Comparison of ENCODE assay signal across 11 cellular contexts in the genomic region with DNA sequence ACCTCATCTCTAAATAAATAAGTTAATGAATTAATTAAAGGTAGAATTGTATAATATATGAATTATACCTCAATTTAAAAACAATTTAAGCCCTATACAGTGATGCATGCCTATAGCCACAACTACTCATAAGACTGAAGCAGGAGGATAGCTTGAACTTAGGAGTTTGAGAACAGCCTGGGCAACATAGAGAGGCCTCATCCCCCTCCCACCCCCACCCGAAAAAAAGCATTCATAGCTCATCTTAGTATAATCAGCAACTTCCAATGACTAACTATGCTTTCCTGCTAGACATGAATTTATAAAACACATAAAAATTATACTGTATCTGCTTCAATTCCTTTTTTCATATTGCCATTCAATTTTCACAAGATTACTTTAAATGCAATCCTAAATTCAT. TPM values are rescaled to one million over a fixed set of nuclear protein-coding genes. Genes with fewer than 3 reads are reported as not detected.
DNase-seq lines count a peak whose midpoint lies in the region; ATAC-seq and TF ChIP-seq lines count a peak whose summit lies in the region.
"Had no signal": no experiment of that assay in that cellular context is flagged by ENCODE, and none has a peak within 500 bp of the region (broad histone marks: within the 10 kb centered on the region; RNA-seq: fewer than 3 reads in every experiment).

No MANE protein-coding gene starts in this region.

- peaks cover 56% of the 10 kb centered on the region for H3K36me3 Mint-ChIP-seq in activated T-cell treated with anti-CD3 and anti-CD28 coated beads, Interleukin-2, amount 50 U/mL, for 24 hours (ENCODE audit: low read depth)
- H3K36me3 Mint-ChIP-seq in T-cell (peaks cover 2% of the 10 kb centered on the region), glutamatergic neuron (ENCODE audit: unreplicated experiment) (no peaks in the 10 kb centered on the region)
- peaks cover 6 to 10% of the 10 kb centered on the region in 2 donors for H3K36me3 Mint-ChIP-seq in stimulated activated naive B cell treated with anti-CD40 and anti-IgM and Interleukin-4, amounts not matched to agents 10 μg/mL and 1 μg/mL and 100 μg/mL, for 72 hours

- H3K4me3 Mint-ChIP-seq in activated T-cell treated with anti-CD3 and anti-CD28 coated beads, Interleukin-2, amount 50 U/mL, for 24 hours = peak overlapping the region; percentile 100
- H3K4me3 Mint-ChIP-seq in T-cell (peak overlapping the region; percentile 95 to 100 (median 100)), glutamatergic neuron (ENCODE audit: unreplicated experiment) (peak overlapping the region; percentile 99)
- H3K4me3 Mint-ChIP-seq in stimulated activated naive B cell treated with anti-CD40 and anti-IgM and Interleukin-4, amounts not matched to agents 10 μg/mL and 1 μg/mL and 100 μg/mL, for 72 hours = peak overlapping the region; percentile 98 to 100

- peak overlapping the region; percentile 99 for H3K27ac Mint-ChIP-seq in activated T-cell treated with anti-CD3 and anti-CD28 coated beads, Interleukin-2, amount 50 U/mL, for 24 hours
- H3K27ac Mint-ChIP-seq in T-cell (no peak overlapping the region), glutamatergic neuron (ENCODE audit: unreplicated experiment) (no peak overlapping the region)
- no peak overlapping the region for H3K27ac Mint-ChIP-seq in stimulated activated naive B cell treated with anti-CD40 and anti-IgM and Interleukin-4, amounts not matched to agents 10 μg/mL and 1 μg/mL and 100 μg/mL, for 72 hours

- POLR2A ChIA-PET in T-cell (lab: Charles Lee) = interaction anchor here in 1 of 2 donors (0.6 kb wide), 2 partner anchors 199 to 764 kb away, joined by 4 to 7 read pairs; no protein-coding TSS in a partner anchor

- ATAC-seq in T-cell (replicated peaks in 1 of 4) = no peak
- ATAC-seq in stimulated activated naive B cell treated with anti-CD40 and anti-IgM and Interleukin-4, amounts not matched to agents 10 μg/mL and 1 μg/mL and 100 μg/mL, for 72 hours (replicated peaks) = no peak

- DNase-seq in activated T-cell treated with anti-CD3 and anti-CD28 coated beads, Interleukin-2, amount 50 U/mL, for 24 hours = no peak
- no peak for DNase-seq in activated T-cell treated with anti-CD3 and anti-CD28 coated beads, Interleukin-2, amount 50 U/mL, for 1 hour
- no peak for DNase-seq in T-cell
- no peak for DNase-seq in glutamatergic neuron
- DNase-seq in stimulated activated naive B cell treated with anti-CD40 and anti-IgM and Interleukin-4, amounts not matched to agents 10 μg/mL and 1 μg/mL and 100 μg/mL, for 72 hours = no peak
- DNase-seq in NCI-H1092 treated with DMSO at 0.1 percent for 48 hours (lab: John Stamatoyannopoulos, UW) = no peak
- DNase-seq in RPMI8226 = no peak
- DNase-seq in midbrain (lab: John Stamatoyannopoulos, UW) = no peak
- DNase-seq: COR-L47; NCI-H1930; stimulated activated naive CD4-positive, alpha-beta T cell had no signal

- no peaks in the 10 kb centered on the region for H3K27me3 Mint-ChIP-seq in activated T-cell treated with anti-CD3 and anti-CD28 coated beads, Interleukin-2, amount 50 U/mL, for 24 hours
- H3K27me3 Mint-ChIP-seq in T-cell = no peaks in the 10 kb centered on the region
- H3K27me3 Mint-ChIP-seq in glutamatergic neuron (ENCODE audit: unreplicated experiment) = no peaks in the 10 kb centered on the region
- no peaks in the 10 kb centered on the region for H3K27me3 Mint-ChIP-seq in stimulated activated naive B cell treated with anti-CD40 and anti-IgM and Interleukin-4, amounts not matched to agents 10 μg/mL and 1 μg/mL and 100 μg/mL, for 72 hours

- peaks cover 25% of the 10 kb centered on the region for H3K4me1 Mint-ChIP-seq in activated T-cell treated with anti-CD3 and anti-CD28 coated beads, Interleukin-2, amount 50 U/mL, for 24 hours (ENCODE audit: low read depth)
- H3K4me1 Mint-ChIP-seq in T-cell (peaks cover 26 to 37% (median 30%) of the 10 kb centered on the region in 3 donors), glutamatergic neuron (ENCODE audit: low read depth, unreplicated experiment) (peaks cover 7% of the 10 kb centered on the region)
- peaks cover 7 to 28% of the 10 kb centered on the region in 2 donors for H3K4me1 Mint-ChIP-seq in stimulated activated naive B cell treated with anti-CD40 and anti-IgM and Interleukin-4, amounts not matched to agents 10 μg/mL and 1 μg/mL and 100 μg/mL, for 72 hours

- TF ChIP-seq CTCF in glutamatergic neuron (IDR thresholded peaks at IDR 0.05; ENCODE audit: partially characterized antibody, unreplicated experiment) = no peak

- CTCF ChIA-PET in T-cell (lab: Charles Lee) = interaction anchor here (0.5 to 0.9 kb wide), 3 partner anchors 73 to 1438 kb away, joined by 3 to 13 read pairs (median 4); no protein-coding TSS in a partner anchor

- H3K9me3 Mint-ChIP-seq in activated T-cell treated with anti-CD3 and anti-CD28 coated beads, Interleukin-2, amount 50 U/mL, for 24 hours = no peaks in the 10 kb centered on the region
- H3K9me3 Mint-ChIP-seq in T-cell (no peaks in the 10 kb centered on the region), glutamatergic neuron (ENCODE audit: unreplicated experiment) (peaks cover 2% of the 10 kb centered on the region)
- H3K9me3 Mint-ChIP-seq in stimulated activated naive B cell treated with anti-CD40 and anti-IgM and Interleukin-4, amounts not matched to agents 10 μg/mL and 1 μg/mL and 100 μg/mL, for 72 hours = no peaks in the 10 kb centered on the region

RNA-seq across cellular contexts. Expression of gene LRBA, which starts 1.6 kb away (rescaled TPM):
- total RNA-seq in T-cell = 10 to 100 TPM; 56.1 to 81.7 (median 56.9) TPM
- 26.4 TPM for total RNA-seq in glutamatergic neuron (ENCODE audit: unreplicated experiment)
